In the genomic region with DNA sequence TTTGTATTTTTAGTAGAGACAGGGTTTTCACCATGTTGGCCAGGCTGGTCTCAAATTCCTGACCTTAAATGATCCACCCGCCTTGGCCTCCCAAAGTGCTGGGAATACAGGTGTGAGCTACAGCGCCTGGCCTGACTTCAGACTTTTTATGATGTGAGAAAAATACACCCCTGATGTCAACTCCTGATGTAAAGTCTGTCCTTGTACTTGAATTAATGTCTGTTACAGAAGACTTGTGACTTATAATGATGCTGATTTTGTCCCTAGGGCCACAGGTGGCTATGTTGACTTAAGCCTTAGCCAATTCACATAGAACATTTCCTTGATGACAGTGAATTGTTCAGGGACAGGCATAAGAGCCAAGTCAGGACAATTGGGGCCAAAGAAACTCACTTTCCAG, we compare ENCODE assay signal across 19 cellular contexts. TPM values are rescaled to one million over a fixed set of nuclear protein-coding genes. Genes with fewer than 3 reads are reported as not detected.
"Had no signal": no experiment of that assay in that cellular context is flagged by ENCODE, and none has a peak within 500 bp of the region (broad histone marks: within the 10 kb centered on the region; RNA-seq: fewer than 3 reads in every experiment).

No MANE protein-coding gene starts in this region.

- H3K27me3 ChIP-seq: ascending aorta, right atrium auricular region, thyroid gland, upper lobe of right lung had no signal

- H3K36me3 ChIP-seq: ascending aorta, right atrium auricular region, thyroid gland, upper lobe of right lung had no signal

- DNase-seq: activated CD8-positive, alpha-beta memory T cell treated with anti-CD3 and anti-CD28 coated beads, Interleukin-2, amount 50 U/mL, for 4 hours; activated T-cell treated with anti-CD3 and anti-CD28 coated beads, Interleukin-2, amount 50 U/mL, for 24 hours; central memory CD4-positive, alpha-beta T cell; dermis blood vessel endothelial cell; effector CD8-positive, alpha-beta T cell; foreskin keratinocyte; midbrain; natural killer cell; psoas muscle; stimulated activated CD4-positive, alpha-beta T cell treated with anti-CD3 and anti-CD28 coated beads, Interleukin-1b, Interleukin-23, amount 100 ng/mL, for 48 hours; substantia nigra; T-helper 9 cell; thyroid gland had no signal

- H3K27ac ChIP-seq: ascending aorta, foreskin keratinocyte, psoas muscle, right atrium auricular region, thyroid gland, upper lobe of right lung had no signal

- H3K9me3 ChIP-seq: ascending aorta, psoas muscle, right atrium auricular region, thyroid gland, upper lobe of right lung had no signal

- H3K4me3 ChIP-seq: ascending aorta, psoas muscle, right atrium auricular region, thyroid gland, upper lobe of right lung had no signal

- H3K4me1 ChIP-seq: ascending aorta, foreskin keratinocyte, psoas muscle, right atrium auricular region, thyroid gland, upper lobe of right lung had no signal

- ATAC-seq: activated naive CD4-positive, alpha-beta T cell treated with anti-CD3 and anti-CD28 coated beads, Interleukin-2, amount 50 U/mL, for 72 hours; activated T-helper 17 cell treated with anti-CD3 and anti-CD28 coated beads, Interleukin-2, amount 50 U/mL, for 72 hours; foreskin keratinocyte; natural killer cell; psoas muscle; upper lobe of right lung; WTC11 had no signal

RNA-seq across cellular contexts. Expression of a gene that starts 42.5 kb away (rescaled TPM):
- total RNA-seq: ascending aorta had no signal
